ENCODE assay signal across 8 cellular contexts in genomic region chr19:13835791-13836723, GRCh38. TPM values are rescaled to one million over a fixed set of nuclear protein-coding genes. Genes with fewer than 3 reads are reported as not detected.
DNase-seq lines count a peak whose midpoint lies in the region; ATAC-seq and TF ChIP-seq lines count a peak whose summit lies in the region.

No MANE protein-coding gene starts in this region.

- peak overlapping the region; percentile 36 for H3K4me3 ChIP-seq in CD8-positive, alpha-beta memory T cell (ENCODE audit: low read length)
- H3K4me3 ChIP-seq in OCI-LY1 (ENCODE audit: low read depth, low read length, poor library complexity, severe bottlenecking) (no peak overlapping the region), neuronal stem cell (ENCODE audit: low read length in 2 of 2) (peak overlapping the region in 1 of 2 donors; percentile 51)

- H4K91ac ChIP-seq in neuronal stem cell (ENCODE audit: low read depth, low read length, poor library complexity) = no peak overlapping the region

- H3K36me3 ChIP-seq in CD8-positive, alpha-beta memory T cell (ENCODE audit: insufficient read depth, low read length) = no peaks in the 10 kb centered on the region
- no peaks in the 10 kb centered on the region for H3K36me3 ChIP-seq in OCI-LY1 (ENCODE audit: insufficient read depth, low read length)
- peaks cover 4 to 30% of the 10 kb centered on the region in 2 donors for H3K36me3 ChIP-seq in neuronal stem cell (replicated peaks in 1 of 2; ENCODE audit: control insufficient read depth in 2 of 2, insufficient read depth in 2 of 2, low read length in 2 of 2)

- H3K27me3 ChIP-seq in CD8-positive, alpha-beta memory T cell (ENCODE audit: insufficient read depth, low read length, poor library complexity, severe bottlenecking) = no peaks in the 10 kb centered on the region
- no peaks in the 10 kb centered on the region for H3K27me3 ChIP-seq in OCI-LY1 (ENCODE audit: insufficient read depth, low read length)
- no peaks in the 10 kb centered on the region for H3K27me3 ChIP-seq in neuronal stem cell (ENCODE audit: control insufficient read depth in 3 of 3, insufficient read depth in 3 of 3, low read depth in 1 of 3, low read length in 3 of 3)

- no peak overlapping the region for H3K4ac ChIP-seq in neuronal stem cell (ENCODE audit: low read length)

- no peaks in the 10 kb centered on the region for H3K9me2 ChIP-seq in OCI-LY1 (ENCODE audit: low read depth, low read length)

- H2BK15ac ChIP-seq in neuronal stem cell (ENCODE audit: low read length) = no peak overlapping the region

- peaks cover 69% of the 10 kb centered on the region for H3K4me1 ChIP-seq in CD8-positive, alpha-beta memory T cell (ENCODE audit: insufficient read depth, low read length)
- H3K4me1 ChIP-seq in OCI-LY1 (ENCODE audit: insufficient read depth, low read length, severe bottlenecking) (peaks cover 58% of the 10 kb centered on the region), neuronal stem cell (ENCODE audit: control insufficient read depth in 2 of 2, insufficient read depth in 1 of 2, low read depth in 1 of 2, low read length in 2 of 2) (peaks cover 0 to 12% of the 10 kb centered on the region in 2 donors)

- peak in 2 of 5 donors; percentile 24 to 32 for DNase-seq in CD8-positive, alpha-beta memory T cell
- no peak for DNase-seq in neuronal stem cell (ENCODE audit: low spot score)
- no peak for DNase-seq in progenitor cell of endocrine pancreas (ENCODE audit: low spot score, unreplicated experiment)
- DNase-seq in NCI-H1436 treated with DMSO at 0.1 percent for 48 hours (lab: John Stamatoyannopoulos, UW) = no peak
- no peak for DNase-seq in HPDE6-E6E7 (ENCODE audit: extremely low spot score)

- peak overlapping the region; percentile 70 for H2AK5ac ChIP-seq in neuronal stem cell (ENCODE audit: low read depth, low read length)

- no peak overlapping the region for H3K23ac ChIP-seq in neuronal stem cell (ENCODE audit: low read depth, low read length, poor library complexity)

- H3K9ac ChIP-seq in OCI-LY1 (ENCODE audit: low read length) (peak overlapping the region; percentile 28; the same call in 1 of the 2 replicates), neuronal stem cell (ENCODE audit: low read depth, low read length, poor library complexity) (peak overlapping the region; percentile 84)

- peak overlapping the region; percentile 76 for H3K27ac ChIP-seq in CD8-positive, alpha-beta memory T cell (ENCODE audit: low read depth, low read length)
- H3K27ac ChIP-seq in OCI-LY1 (ENCODE audit: low read depth, low read length, poor library complexity, severe bottlenecking) (peak overlapping the region; percentile 87), neuronal stem cell (replicated peaks; ENCODE audit: low read length) (no peak overlapping the region)

- H3K27me3 Mint-ChIP-seq in CD8-positive, alpha-beta memory T cell = peaks cover 0 to 29% of the 10 kb centered on the region in 2 donors
- H3K27me3 Mint-ChIP-seq in dendritic cell treated with granulocyte-macrophage colony-stimulating factor and Interleukin-4, amounts not matched to agents 40 ng/mL and 50 ng/mL, for 4 days = no peaks in the 10 kb centered on the region
- no peaks in the 10 kb centered on the region for H3K27me3 Mint-ChIP-seq in progenitor cell of endocrine pancreas

- no peaks in the 10 kb centered on the region for H3F3A ChIP-seq in OCI-LY1 (ENCODE audit: insufficient read depth, low read length)

- peak overlapping the region; percentile 53 for H2BK5ac ChIP-seq in neuronal stem cell (ENCODE audit: low read length)

- H2AFZ ChIP-seq in OCI-LY1 (ENCODE audit: low read length) (no peak overlapping the region), neuronal stem cell (ENCODE audit: low read length) (no peak overlapping the region)

- peak overlapping the region; percentile 98 to 100 (median 100) for H3K27ac Mint-ChIP-seq in CD8-positive, alpha-beta memory T cell
- H3K27ac Mint-ChIP-seq in dendritic cell treated with granulocyte-macrophage colony-stimulating factor and Interleukin-4, amounts not matched to agents 40 ng/mL and 50 ng/mL, for 4 days = peak overlapping the region; percentile 100
- H3K27ac Mint-ChIP-seq in progenitor cell of endocrine pancreas = no peak overlapping the region

- no peaks in the 10 kb centered on the region for H4K20me1 ChIP-seq in OCI-LY1 (ENCODE audit: insufficient read depth, low read length)

- CTCF ChIA-PET in CD8-positive, alpha-beta memory T cell (lab: Charles Lee) = interaction anchor here (1.3 to 7.6 kb wide), 9 partner anchors 9 to 52 kb away, joined by 3 to 53 read pairs (median 8); no protein-coding TSS in a partner anchor

- H3K14ac ChIP-seq in neuronal stem cell (ENCODE audit: low read length) = no peak overlapping the region

- H3K79me1 ChIP-seq in neuronal stem cell (ENCODE audit: low read depth, low read length) = peaks cover 8% of the 10 kb centered on the region

- H3K36me3 Mint-ChIP-seq in CD8-positive, alpha-beta memory T cell = peaks cover 0 to 40% (median 2%) of the 10 kb centered on the region in 3 donors
- peaks cover 91% of the 10 kb centered on the region for H3K36me3 Mint-ChIP-seq in dendritic cell treated with granulocyte-macrophage colony-stimulating factor and Interleukin-4, amounts not matched to agents 40 ng/mL and 50 ng/mL, for 4 days (ENCODE audit: low read depth)
- peaks cover 5% of the 10 kb centered on the region for H3K36me3 Mint-ChIP-seq in progenitor cell of endocrine pancreas (ENCODE audit: insufficient read depth)

- WGBS in neuronal stem cell (ENCODE audit: extremely low coverage in 2 of 2, insufficient read length in 2 of 2, insufficient replicate concordance in 1 of 2), 2 donors = no CpG with 5 or more reads among the region's 21 CpGs

- H3K79me2 ChIP-seq in OCI-LY1 (ENCODE audit: insufficient read depth, low read length) = no peaks in the 10 kb centered on the region

- H3K4me3 Mint-ChIP-seq in CD8-positive, alpha-beta memory T cell = peak overlapping the region; percentile 69 to 94 (median 83)
- H3K4me3 Mint-ChIP-seq in dendritic cell treated with granulocyte-macrophage colony-stimulating factor and Interleukin-4, amounts not matched to agents 40 ng/mL and 50 ng/mL, for 4 days = peak overlapping the region; percentile 62
- no peak overlapping the region for H3K4me3 Mint-ChIP-seq in progenitor cell of endocrine pancreas (ENCODE audit: low read depth)

- no peak overlapping the region for H4K8ac ChIP-seq in neuronal stem cell (ENCODE audit: low read depth, low read length)

- TF ChIP-seq CTCF in OCI-LY1 (IDR thresholded peaks at IDR 0.05; ENCODE audit: low read length) (no peak), progenitor cell of endocrine pancreas (IDR thresholded peaks at IDR 0.05; ENCODE audit: unreplicated experiment) (no peak)

- H3K4me2 ChIP-seq in OCI-LY1 (ENCODE audit: low read length) (peak overlapping the region; percentile 18; the same call in 1 of the 2 replicates), neuronal stem cell (ENCODE audit: insufficient read depth, low read length, poor library complexity, severe bottlenecking) (no peak overlapping the region)

- H3K18ac ChIP-seq in neuronal stem cell (ENCODE audit: low read length) = peak overlapping the region; percentile 44

- intact Hi-C loops in dendritic cell treated with granulocyte-macrophage colony-stimulating factor and Interleukin-4, amounts not matched to agents 40 ng/mL and 50 ng/mL, for 4 days (cut with micrococcal nuclease) = loop anchor here (5.0 kb wide), 1 partner anchor 39 kb away; the partner anchor contains the start of gene ZSWIM4

- no peak overlapping the region for H2BK120ac ChIP-seq in neuronal stem cell (ENCODE audit: low read depth, low read length)

- no peaks in the 10 kb centered on the region for H3K9me3 ChIP-seq in CD8-positive, alpha-beta memory T cell (ENCODE audit: low read length)
- H3K9me3 ChIP-seq in OCI-LY1 (ENCODE audit: low read length) (no peaks in the 10 kb centered on the region), neuronal stem cell (replicated peaks in 1 of 2; ENCODE audit: control insufficient read depth in 2 of 2, insufficient read depth in 1 of 2, low read depth in 1 of 2, low read length in 2 of 2) (no peaks in the 10 kb centered on the region)

- H3K9me3 Mint-ChIP-seq in CD8-positive, alpha-beta memory T cell = peaks cover 0 to 14% (median 0%) of the 10 kb centered on the region in 5 donors
- H3K9me3 Mint-ChIP-seq in dendritic cell treated with granulocyte-macrophage colony-stimulating factor and Interleukin-4, amounts not matched to agents 40 ng/mL and 50 ng/mL, for 4 days = no peaks in the 10 kb centered on the region
- H3K9me3 Mint-ChIP-seq in progenitor cell of endocrine pancreas (ENCODE audit: low read depth) = no peaks in the 10 kb centered on the region

- H2BK12ac ChIP-seq in neuronal stem cell (ENCODE audit: low read length) = peak overlapping the region; percentile 58

- H3K4me1 Mint-ChIP-seq in CD8-positive, alpha-beta memory T cell = peaks cover 50 to 65% (median 53%) of the 10 kb centered on the region in 3 donors
- H3K4me1 Mint-ChIP-seq in dendritic cell treated with granulocyte-macrophage colony-stimulating factor and Interleukin-4, amounts not matched to agents 40 ng/mL and 50 ng/mL, for 4 days (ENCODE audit: low read depth) = peaks cover 69% of the 10 kb centered on the region
- peaks cover 12% of the 10 kb centered on the region for H3K4me1 Mint-ChIP-seq in progenitor cell of endocrine pancreas (ENCODE audit: low read depth)

- POLR2A ChIA-PET in CD8-positive, alpha-beta memory T cell (lab: Charles Lee) = interaction anchor here (0.6 to 2.8 kb wide), 10 partner anchors 9 to 1045 kb away, joined by 3 to 44 read pairs (median 4); partner anchors contain the start of genes C19orf53, JUNB and ZSWIM4

- no peak for ATAC-seq in HG03108 (IDR thresholded peaks at IDR 0.05; ENCODE audit: unreplicated experiment)

RNA-seq across cellular contexts. Expression of gene ZSWIM4, which starts 40.8 kb away (rescaled TPM):
- 1 to 10 TPM; 4.4 to 4.8 TPM for total RNA-seq in CD8-positive, alpha-beta memory T cell
- polyA plus RNA-seq in CD8-positive, alpha-beta memory T cell = 1.6 TPM
- 16.2 TPM for polyA plus RNA-seq in neuronal stem cell (2013, experiment 1 of 2)
- 16.7 TPM for polyA plus RNA-seq in neuronal stem cell (2013, experiment 2 of 2)
- 30.9 and 34.6 TPM in 2 replicates for total RNA-seq in progenitor cell of endocrine pancreas

RNA-seq across cellular contexts. Expression of gene NANOS3, which starts 40.9 kb away (rescaled TPM):
- 1 to 10 TPM in 1 of 2 experiments, under 1 TPM in 1; 0.90 to 1.5 TPM for total RNA-seq in CD8-positive, alpha-beta memory T cell
- polyA plus RNA-seq in CD8-positive, alpha-beta memory T cell = not detected
- 0.08 TPM for polyA plus RNA-seq in neuronal stem cell (2013, experiment 1 of 2)
- polyA plus RNA-seq in neuronal stem cell (2013, experiment 2 of 2) = not detected
- total RNA-seq in progenitor cell of endocrine pancreas = 9.5 and 10.5 TPM in 2 replicates
